ENCODE assay signal across 13 cellular contexts in the genomic region with DNA sequence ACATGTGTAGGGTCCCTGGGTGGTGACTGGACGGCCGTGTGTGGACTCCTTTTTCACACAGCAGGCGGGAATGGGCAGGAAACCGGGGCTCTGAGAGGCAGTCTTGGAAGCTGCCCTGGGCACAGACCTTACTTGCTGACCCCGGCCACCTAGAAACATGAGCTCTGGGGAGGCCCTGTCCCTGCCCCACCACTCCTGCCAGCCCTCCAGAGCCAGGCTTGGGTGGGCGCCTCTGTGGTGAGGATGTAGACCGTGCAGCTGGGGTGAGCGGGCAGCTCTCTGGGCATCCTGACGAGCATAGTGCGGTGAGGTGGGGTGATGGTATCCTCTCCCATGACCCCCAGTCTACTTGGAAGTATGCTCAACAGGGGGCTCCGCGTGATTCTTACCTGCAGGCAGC.
"Had no signal": no experiment of that assay in that cellular context is flagged by ENCODE, and none has a peak within 500 bp of the region (broad histone marks: within the 10 kb centered on the region; RNA-seq: fewer than 3 reads in every experiment).

No MANE protein-coding gene starts in this region.

- H3K4me3 ChIP-seq: mucosa of descending colon, pancreas, SJSA1 had no signal

- H3K27me3 Mint-ChIP-seq: type B pancreatic cell had no signal

- H3K27ac Mint-ChIP-seq: dendritic cell treated with granulocyte-macrophage colony-stimulating factor and Interleukin-4, amounts not matched to agents 40 ng/mL and 50 ng/mL, for 4 days; nephron progenitor cell; T-helper 2 cell treated with Interferon-gamma antibody and Interleukin-4, amounts not matched to agents 5 μg/mL and 100 μg/mL, for 36 hours; type B pancreatic cell had no signal

- H3K9me3 ChIP-seq: mucosa of descending colon, pancreas, SJSA1 had no signal

- H3K4me1 ChIP-seq: SJSA1 had no signal

- H3K27ac ChIP-seq: pancreas, SJSA1 had no signal

- ATAC-seq: mucosa of descending colon, pancreas had no signal

- H3K4me3 Mint-ChIP-seq: dendritic cell treated with granulocyte-macrophage colony-stimulating factor and Interleukin-4, amounts not matched to agents 40 ng/mL and 50 ng/mL, for 4 days; nephron progenitor cell; T-helper 2 cell treated with Interferon-gamma antibody and Interleukin-4, amounts not matched to agents 5 μg/mL and 100 μg/mL, for 36 hours; type B pancreatic cell had no signal

- H3K27me3 ChIP-seq: pancreas, SJSA1 had no signal

- H3K9me3 Mint-ChIP-seq: dendritic cell treated with granulocyte-macrophage colony-stimulating factor and Interleukin-4, amounts not matched to agents 40 ng/mL and 50 ng/mL, for 4 days; nephron progenitor cell; T-helper 2 cell treated with Interferon-gamma antibody and Interleukin-4, amounts not matched to agents 5 μg/mL and 100 μg/mL, for 36 hours; type B pancreatic cell had no signal

- DNase-seq: activated CD4-positive, alpha-beta T cell treated with anti-CD3 and anti-CD28 coated beads, Interleukin-2, amount 50 U/mL, for 4 hours; activated CD4-positive, CD25-positive, alpha-beta regulatory T cell treated with anti-CD3 and anti-CD28 coated beads, Interleukin-2, amount 50 U/mL, for 72 hours; central memory CD4-positive, alpha-beta T cell; mammary epithelial cell; mucosa of descending colon; nephron progenitor cell; pancreas; stimulated activated CD4-positive, alpha-beta T cell treated with anti-CD3 and anti-CD28 coated beads, Interleukin-4, amount 100 ng/mL, for 4 hours; SW 1271 had no signal

- H3K36me3 ChIP-seq: SJSA1 had no signal
